Comparison of ENCODE assay signal across 20 cellular contexts in genomic region chr3:114615535-114616064, GRCh38.
"Had no signal": no experiment of that assay in that cellular context is flagged by ENCODE, and none has a peak within 500 bp of the region (broad histone marks: within the 10 kb centered on the region; RNA-seq: fewer than 3 reads in every experiment).

No MANE protein-coding gene starts in this region.

- ATAC-seq: activated CD4-positive, alpha-beta T cell treated with anti-CD3 and anti-CD28 coated beads for 36 hours; activated CD8-positive, alpha-beta memory T cell treated with anti-CD3 and anti-CD28 coated beads, Interleukin-2, amount 10 ng/mL, durations not matched to agents 7 days and 5 days; naive thymus-derived CD8-positive, alpha-beta T cell had no signal

- H3K4me1 Mint-ChIP-seq: activated CD4-positive, alpha-beta T cell treated with anti-CD3 and anti-CD28 coated beads for 36 hours; activated CD8-positive, alpha-beta memory T cell treated with anti-CD3 and anti-CD28 coated beads, Interleukin-2, amount 10 ng/mL, durations not matched to agents 7 days and 5 days had no signal

- H3K4me3 ChIP-seq: ascending aorta, breast epithelium, tibial artery, uterus had no signal

- H3K9me3 ChIP-seq: ascending aorta, breast epithelium, neutrophil, tibial artery, uterus had no signal

- H3K4me1 ChIP-seq: ascending aorta, breast epithelium, tibial artery, uterus had no signal

- DNase-seq: activated CD4-positive, alpha-beta memory T cell treated with anti-CD3 and anti-CD28 coated beads for 36 hours; activated CD4-positive, alpha-beta T cell treated with anti-CD3 and anti-CD28 coated beads for 36 hours; activated CD8-positive, alpha-beta memory T cell treated with anti-CD3 and anti-CD28 coated beads, Interleukin-2, amount 10 ng/mL, durations not matched to agents 7 days and 5 days; activated naive CD4-positive, alpha-beta T cell treated with anti-CD3 and anti-CD28 coated beads for 36 hours; activated T-cell treated with anti-CD3 and anti-CD28 coated beads, Interleukin-2, amount 50 U/mL, for 1 hour; effector memory CD4-positive, alpha-beta T cell; foreskin fibroblast; mesenchymal stem cell; naive thymus-derived CD8-positive, alpha-beta T cell; retina; stimulated activated CD4-positive, alpha-beta T cell treated with anti-CD3 and anti-CD28 coated beads, Interleukin-4, amount 100 ng/mL, for 1 hour; stimulated activated naive CD4-positive, alpha-beta T cell; tibial artery; uterus; WERI-Rb-1 had no signal

- H3K27me3 ChIP-seq: ascending aorta, breast epithelium, neutrophil, tibial artery, uterus had no signal

- H3K27ac Mint-ChIP-seq: activated CD4-positive, alpha-beta memory T cell treated with anti-CD3 and anti-CD28 coated beads for 36 hours; activated CD4-positive, alpha-beta T cell treated with anti-CD3 and anti-CD28 coated beads for 36 hours; activated CD8-positive, alpha-beta memory T cell treated with anti-CD3 and anti-CD28 coated beads, Interleukin-2, amount 10 ng/mL, durations not matched to agents 7 days and 5 days; activated naive CD4-positive, alpha-beta T cell treated with anti-CD3 and anti-CD28 coated beads for 36 hours; activated T-helper 2 cell treated with anti-CD3 and anti-CD28 coated beads, Interferon-gamma antibody, Interleukin-2, Interleukin-4, amounts not matched to agents 10 μg/mL and 5 μg/mL and 100 μg/mL, durations not matched to agents 14 hours and 24 hours and 36 hours; dendritic cell treated with granulocyte-macrophage colony-stimulating factor and Interleukin-4, amounts not matched to agents 40 ng/mL and 50 ng/mL, for 4 days; naive thymus-derived CD8-positive, alpha-beta T cell had no signal

- H3K36me3 ChIP-seq: ascending aorta, breast epithelium, neutrophil, tibial artery, uterus, WERI-Rb-1 had no signal

- H3K4me3 Mint-ChIP-seq: activated CD4-positive, alpha-beta memory T cell treated with anti-CD3 and anti-CD28 coated beads for 36 hours; activated CD4-positive, alpha-beta T cell treated with anti-CD3 and anti-CD28 coated beads for 36 hours; activated CD8-positive, alpha-beta memory T cell treated with anti-CD3 and anti-CD28 coated beads, Interleukin-2, amount 10 ng/mL, durations not matched to agents 7 days and 5 days; activated naive CD4-positive, alpha-beta T cell treated with anti-CD3 and anti-CD28 coated beads for 36 hours; dendritic cell treated with granulocyte-macrophage colony-stimulating factor and Interleukin-4, amounts not matched to agents 40 ng/mL and 50 ng/mL, for 4 days; naive thymus-derived CD8-positive, alpha-beta T cell had no signal

- H3K27me3 Mint-ChIP-seq: activated CD4-positive, alpha-beta memory T cell treated with anti-CD3 and anti-CD28 coated beads for 36 hours; activated CD4-positive, alpha-beta T cell treated with anti-CD3 and anti-CD28 coated beads for 36 hours; activated CD8-positive, alpha-beta memory T cell treated with anti-CD3 and anti-CD28 coated beads, Interleukin-2, amount 10 ng/mL, durations not matched to agents 7 days and 5 days; dendritic cell treated with granulocyte-macrophage colony-stimulating factor and Interleukin-4, amounts not matched to agents 40 ng/mL and 50 ng/mL, for 4 days; naive thymus-derived CD8-positive, alpha-beta T cell had no signal

- H3K9me3 Mint-ChIP-seq: activated CD4-positive, alpha-beta memory T cell treated with anti-CD3 and anti-CD28 coated beads for 36 hours; activated naive CD4-positive, alpha-beta T cell treated with anti-CD3 and anti-CD28 coated beads for 36 hours; activated T-helper 2 cell treated with anti-CD3 and anti-CD28 coated beads, Interferon-gamma antibody, Interleukin-2, Interleukin-4, amounts not matched to agents 10 μg/mL and 5 μg/mL and 100 μg/mL, durations not matched to agents 14 hours and 24 hours and 36 hours; naive thymus-derived CD8-positive, alpha-beta T cell had no signal

- H3K36me3 Mint-ChIP-seq: activated CD8-positive, alpha-beta memory T cell treated with anti-CD3 and anti-CD28 coated beads, Interleukin-2, amount 10 ng/mL, durations not matched to agents 7 days and 5 days had no signal
